In the genomic region with DNA sequence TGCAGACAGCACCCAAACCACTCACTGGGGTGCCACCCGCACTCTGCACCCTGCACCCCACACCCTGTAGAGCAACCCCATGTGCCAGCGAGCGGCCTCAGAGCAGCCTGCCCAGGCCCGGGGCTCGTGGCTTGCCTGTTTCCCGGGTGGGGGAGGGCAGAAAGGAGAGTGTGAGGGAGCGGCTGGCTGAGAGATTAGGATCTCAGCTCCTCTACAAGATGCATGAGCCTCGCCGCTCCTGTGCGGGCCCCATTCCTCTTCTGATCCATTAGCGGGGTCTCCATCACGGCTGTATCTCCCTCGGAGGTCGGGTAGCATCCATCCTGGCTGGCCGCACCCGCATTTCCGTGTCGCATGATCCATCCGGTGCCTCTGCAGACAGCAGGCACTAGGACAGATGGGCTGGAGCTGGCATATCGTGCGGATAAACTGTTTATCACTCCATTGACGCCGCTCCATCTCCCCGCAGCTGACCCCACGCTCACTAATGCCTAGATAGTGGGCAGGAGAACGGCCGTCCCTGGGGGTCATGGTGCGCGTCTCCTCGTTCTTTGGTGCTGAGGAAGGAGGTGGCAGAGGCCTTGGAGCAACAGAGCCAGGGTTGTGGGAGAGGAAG, we compare ENCODE assay signal across 29 cellular contexts. TPM values are rescaled to one million over a fixed set of nuclear protein-coding genes. Genes with fewer than 3 reads are reported as not detected.
DNase-seq lines count a peak whose midpoint lies in the region; ATAC-seq and TF ChIP-seq lines count a peak whose summit lies in the region.
"Had no signal": no experiment of that assay in that cellular context is flagged by ENCODE, and none has a peak within 500 bp of the region (broad histone marks: within the 10 kb centered on the region; RNA-seq: fewer than 3 reads in every experiment).

No MANE protein-coding gene starts in this region.

- no peak overlapping the region for H3K4me2 ChIP-seq in GM23338

- no peaks in the 10 kb centered on the region for H3K9me3 ChIP-seq in BE2C

- H3K4me1 Mint-ChIP-seq in GM23338, result no peaks in the 10 kb centered on the region
- no peaks in the 10 kb centered on the region for H3K4me1 Mint-ChIP-seq in activated T-cell treated with anti-CD3 and anti-CD28 coated beads, Interleukin-2, amount 50 U/mL, for 4 hours (ENCODE audit: low read depth)

- no peaks in the 10 kb centered on the region for H3F3A ChIP-seq in GM23338 (replicated peaks; ENCODE audit: low read depth)

- H3K27ac ChIP-seq in GM23338 (ENCODE audit: low read depth), result no peak overlapping the region
- H3K27ac ChIP-seq: heart right ventricle, SK-N-MC had no signal

- H3K27ac Mint-ChIP-seq in GM23338, result no peak overlapping the region
- H3K27ac Mint-ChIP-seq: activated CD8-positive, alpha-beta T cell treated with anti-CD3 and anti-CD28 coated beads, Interleukin-2, amount 10 ng/mL, durations not matched to agents 7 days and 5 days had no signal

- no peak overlapping the region for H3K4me3 Mint-ChIP-seq in GM23338
- H3K4me3 Mint-ChIP-seq in activated T-cell treated with anti-CD3 and anti-CD28 coated beads, Interleukin-2, amount 50 U/mL, for 4 hours, result no peak overlapping the region
- H3K4me3 Mint-ChIP-seq: activated CD8-positive, alpha-beta T cell treated with anti-CD3 and anti-CD28 coated beads, Interleukin-2, amount 10 ng/mL, durations not matched to agents 7 days and 5 days had no signal

- H3K36me3 Mint-ChIP-seq in GM23338 (ENCODE audit: low read depth), result peaks cover 5% of the 10 kb centered on the region; the same call in 2 of the 3 replicates
- H3K36me3 Mint-ChIP-seq in activated T-cell treated with anti-CD3 and anti-CD28 coated beads, Interleukin-2, amount 50 U/mL, for 4 hours (ENCODE audit: insufficient read depth), result no peaks in the 10 kb centered on the region

- H3K9me2 ChIP-seq in GM23338 (ENCODE audit: insufficient read depth), result no peaks in the 10 kb centered on the region

- no peaks in the 10 kb centered on the region for H3K4me1 ChIP-seq in BE2C
- no peaks in the 10 kb centered on the region for H3K4me1 ChIP-seq in GM23338 (ENCODE audit: insufficient read depth)
- H3K4me1 ChIP-seq: Caco-2, heart right ventricle had no signal

- intact Hi-C loops in sciatic nerve (cut with DNase I), result no loop called here

- H3K27me3 Mint-ChIP-seq in GM23338 (ENCODE audit: insufficient read depth, low read depth, poor library complexity), result peaks cover 6% of the 10 kb centered on the region
- H3K27me3 Mint-ChIP-seq in activated T-cell treated with anti-CD3 and anti-CD28 coated beads, Interleukin-2, amount 50 U/mL, for 4 hours (ENCODE audit: low read depth), result peaks cover 26% of the 10 kb centered on the region

- peak; percentile 8 for DNase-seq in BE2C
- DNase-seq in GM23338 (ENCODE audit: low spot score), result no peak
- peak; percentile 47 for DNase-seq in islet precursor cell
- peak; percentile 34 for DNase-seq in sciatic nerve (ENCODE audit: low spot score)
- DNase-seq in activated T-cell treated with anti-CD3 and anti-CD28 coated beads, Interleukin-2, amount 50 U/mL, for 4 hours, result no peak
- DNase-seq in NCI-H1436 treated with DMSO at 0.1 percent for 48 hours (lab: John Stamatoyannopoulos, UW), result no peak
- DNase-seq: activated CD4-positive, CD25-positive, alpha-beta regulatory T cell treated with anti-CD3 and anti-CD28 coated beads, Interleukin-2, amount 50 U/mL, for 72 hours; activated CD8-positive, alpha-beta T cell treated with anti-CD3 and anti-CD28 coated beads, Interleukin-2, amount 10 ng/mL, durations not matched to agents 7 days and 5 days; activated naive CD4-positive, alpha-beta T cell treated with Interleukin-2 at 50 U/mL for 16 hours; C1 segment of cervical spinal cord; cortex of kidney; foreskin fibroblast; GDM1; heart right ventricle; KG1; left cardiac atrium; NCI-H1417 treated with DMSO at 0.1 percent for 48 hours; NCI-H2081 treated with DMSO at 0.1 percent for 48 hours; NCI-H446; NCI-H82; RPMI8226; small intestine; stimulated activated CD4-positive, alpha-beta T cell treated with anti-CD3 and anti-CD28 coated beads, Interleukin-1b, Interleukin-23, amount 100 ng/mL, for 48 hours; trophoblast cell had no signal

- H3K4me3 ChIP-seq in BE2C (ENCODE audit: low read depth, low read length), result no peak overlapping the region
- H3K4me3 ChIP-seq in GM23338, result no peak overlapping the region
- H3K4me3 ChIP-seq: heart right ventricle, SK-N-MC had no signal

- H3K36me3 ChIP-seq in BE2C (no peaks in the 10 kb centered on the region), GM23338 (ENCODE audit: insufficient read depth) (no peaks in the 10 kb centered on the region)
- H3K36me3 ChIP-seq: heart right ventricle had no signal

- peaks cover 37% of the 10 kb centered on the region for H3K27me3 ChIP-seq in BE2C
- H3K27me3 ChIP-seq in GM23338 (ENCODE audit: insufficient read depth), result no peaks in the 10 kb centered on the region

- H2AFZ ChIP-seq in GM23338, result peak overlapping the region; percentile 18; the same call in 1 of the 2 replicates

- H4K20me1 ChIP-seq in GM23338 (replicated peaks; ENCODE audit: insufficient read depth), result no peaks in the 10 kb centered on the region

- no peaks in the 10 kb centered on the region for H3K79me2 ChIP-seq in GM23338 (replicated peaks; ENCODE audit: insufficient read depth)

- TF ChIP-seq CTCF in BE2C (IDR thresholded peaks at IDR 0.05; ENCODE audit: low read depth, low read length), result no peak
- TF ChIP-seq CTCF in GM23338 (conservative IDR thresholded peaks at IDR 0.05; ENCODE audit: low read depth in 2 of 2), result no peak

- H3K9me3 Mint-ChIP-seq in GM23338, result peaks cover 4% of the 10 kb centered on the region
- peaks cover 6% of the 10 kb centered on the region for H3K9me3 Mint-ChIP-seq in activated T-cell treated with anti-CD3 and anti-CD28 coated beads, Interleukin-2, amount 50 U/mL, for 4 hours

- no peak for ATAC-seq in GM23338
- no peak for ATAC-seq in sciatic nerve
- ATAC-seq in activated T-cell treated with anti-CD3 and anti-CD28 coated beads, Interleukin-2, amount 50 U/mL, for 4 hours, result no peak
- no peak for ATAC-seq in GM21576 (IDR thresholded peaks at IDR 0.05; ENCODE audit: unreplicated experiment)
- ATAC-seq: activated CD8-positive, alpha-beta T cell treated with anti-CD3 and anti-CD28 coated beads, Interleukin-2, amount 10 ng/mL, durations not matched to agents 7 days and 5 days; esophagus mucosa; HCT116; heart right ventricle; left cardiac atrium had no signal

RNA-seq across cellular contexts. Expression of gene MRPL36, which starts 54.3 kb away (rescaled TPM):
- 180 TPM for polyA plus RNA-seq in BE2C (2012; ENCODE audit: insufficient read depth, insufficient read length, low read depth)
- total RNA-seq in GM23338 (2014; rRNA removed; shearing (Covaris generic)), result 47.5 and 79.9 TPM in 2 replicates
- polyA plus RNA-seq in GM23338 (2016; fragmentation: Nextera tagmentation; extraction: Ambion mirVana), result 143 and 149 TPM in 2 replicates
- total RNA-seq in sciatic nerve, result 28.4 TPM
- 10 to 100 TPM; 72.8 to 85.9 (median 77.8) TPM for total RNA-seq in activated T-cell treated with anti-CD3 and anti-CD28 coated beads, Interleukin-2, amount 50 U/mL, for 4 hours

RNA-seq across cellular contexts. Expression of gene NDUFS6, which starts 55.9 kb away (rescaled TPM):
- polyA plus RNA-seq in BE2C (2012; ENCODE audit: insufficient read depth, insufficient read length, low read depth), result 497 TPM
- total RNA-seq in GM23338 (2014; rRNA removed; shearing (Covaris generic)), result 82.1 and 94.8 TPM in 2 replicates
- polyA plus RNA-seq in GM23338 (2016; fragmentation: Nextera tagmentation; extraction: Ambion mirVana), result 279 and 289 TPM in 2 replicates
- 20.7 TPM for total RNA-seq in sciatic nerve
- total RNA-seq in activated T-cell treated with anti-CD3 and anti-CD28 coated beads, Interleukin-2, amount 50 U/mL, for 4 hours, result 10 to 100 TPM; 55.6 to 64.9 (median 61.4) TPM

Comparison
In these comparisons a context has a peak if more than half of its experiments do, and no peak if none do; other contexts are left out.
1. DNase-seq: peak in BE2C (single experiment), islet precursor cell (single experiment) and sciatic nerve (single experiment); none in GM23338 (single experiment), activated T-cell treated with anti-CD3 and anti-CD28 coated beads, Interleukin-2, amount 50 U/mL, for 4 hours (single experiment) and NCI-H1436 treated with DMSO at 0.1 percent for 48 hours (single experiment).